Comparison of ENCODE assay signal across 1 cellular context in the genomic region with DNA sequence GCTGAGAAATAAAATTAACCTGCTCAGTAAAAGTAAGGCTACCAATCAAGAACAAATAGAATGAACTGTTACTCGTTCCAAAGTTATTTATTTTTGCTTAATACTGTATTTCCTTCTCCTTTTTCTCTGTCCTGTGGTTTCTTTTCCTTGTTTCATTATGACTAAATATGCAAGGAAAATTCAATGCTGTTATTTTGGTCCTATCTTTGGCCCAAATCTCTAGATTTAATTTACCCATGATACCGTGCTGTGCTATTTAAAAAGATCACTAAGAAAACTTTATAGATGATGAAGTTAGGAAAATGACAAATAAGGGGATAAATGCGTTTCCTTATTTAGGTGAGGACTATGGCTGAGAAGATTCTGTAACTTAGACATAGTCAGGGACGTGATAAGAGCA.
TF ChIP-seq lines count a peak whose summit lies in the region.

No MANE protein-coding gene starts in this region.

TF ChIP-seq in K562, 482 proteins besides CTCF, POLR2A, EP300 and RAD21 (continued from another document):
- TF ChIP-seq ZBTB40 (IDR thresholded peaks at IDR 0.05) (peak; percentile 67), ZBTB40 (CRISPR knock-in tag; IDR thresholded peaks at IDR 0.05) (no peak)
